ENCODE assay signal across 8 cellular contexts in genomic region chr10:110305767-110306451, GRCh38. TPM values are rescaled to one million over a fixed set of nuclear protein-coding genes. Genes with fewer than 3 reads are reported as not detected.
A peak's percentile ranks its signal among the peaks of the same experiment; 100 is the strongest.
DNase-seq lines count a peak whose midpoint lies in the region; ATAC-seq and TF ChIP-seq lines count a peak whose summit lies in the region.

No MANE protein-coding gene starts in this region.

- CTCF ChIA-PET in activated B cell treated with CpG ODN at 0.5 μM for 24 hours (lab: Charles Lee) = interaction anchor here (0.9 to 6.8 kb wide), 16 partner anchors 49 to 366 kb away, joined by 3 to 80 read pairs (median 4); partner anchors contain the start of gene SMC3

- peaks cover 21% of the 10 kb centered on the region for H3K36me3 ChIP-seq in mesodermal cell (ENCODE audit: control insufficient read depth, insufficient read depth, low read length)

- ATAC-seq in GM18517 (IDR thresholded peaks at IDR 0.05; ENCODE audit: unreplicated experiment) (peak; percentile 65), HG03196 (IDR thresholded peaks at IDR 0.05; ENCODE audit: unreplicated experiment) (peak; percentile 46), activated B cell treated with CpG ODN at 0.5 μM for 24 hours (ENCODE audit: low read depth) (peak; percentile 51)
- peak; percentile 64 for ATAC-seq in effector memory CD8-positive, alpha-beta T cell (replicated peaks)
- ATAC-seq in stimulated activated naive CD8-positive, alpha-beta T cell treated with anti-CD3 and anti-CD28 coated beads, Interleukin-15, amount 100 ng/mL, for 72 hours = peak; percentile 75

- H3K27ac Mint-ChIP-seq in activated B cell treated with CpG ODN at 0.5 μM for 24 hours = peak overlapping the region; percentile 99
- peak overlapping the region; percentile 98 for H3K27ac Mint-ChIP-seq in effector memory CD8-positive, alpha-beta T cell
- H3K27ac Mint-ChIP-seq in stimulated activated naive CD8-positive, alpha-beta T cell treated with anti-CD3 and anti-CD28 coated beads, Interleukin-15, amount 100 ng/mL, for 72 hours = peak overlapping the region; percentile 27 to 97

- H3K4me1 Mint-ChIP-seq in activated B cell treated with CpG ODN at 0.5 μM for 24 hours = peaks cover 52% of the 10 kb centered on the region
- peaks cover 19 to 29% of the 10 kb centered on the region in 2 donors for H3K4me1 Mint-ChIP-seq in effector memory CD8-positive, alpha-beta T cell (ENCODE audit: low read depth in 2 of 2)
- H3K4me1 Mint-ChIP-seq in stimulated activated naive CD8-positive, alpha-beta T cell treated with anti-CD3 and anti-CD28 coated beads, Interleukin-15, amount 100 ng/mL, for 72 hours = peaks cover 44% of the 10 kb centered on the region

- peak; percentile 88 for DNase-seq in AG10803 (ENCODE audit: low read depth)
- DNase-seq in NCI-H446 (lab: John Stamatoyannopoulos, UW) = peak; percentile 24 to 54
- DNase-seq in activated B cell treated with CpG ODN at 0.5 μM for 24 hours = no peak
- DNase-seq in effector memory CD8-positive, alpha-beta T cell = peak; percentile 51 to 56 (median 52)
- DNase-seq in stimulated activated naive CD8-positive, alpha-beta T cell treated with anti-CD3 and anti-CD28 coated beads, Interleukin-15, amount 100 ng/mL, for 72 hours = peak; percentile 47 to 67

- POLR2A ChIA-PET in activated B cell treated with CpG ODN at 0.5 μM for 24 hours (lab: Charles Lee) = interaction anchor here (0.5 to 3.5 kb wide), 30 partner anchors 18 to 632 kb away, joined by 3 to 43 read pairs (median 6); partner anchors contain the start of genes ADD3, BBIP1, SHOC2 and SMC3

- no peaks in the 10 kb centered on the region for H3K27me3 Mint-ChIP-seq in activated B cell treated with CpG ODN at 0.5 μM for 24 hours
- no peaks in the 10 kb centered on the region for H3K27me3 Mint-ChIP-seq in effector memory CD8-positive, alpha-beta T cell
- H3K27me3 Mint-ChIP-seq in stimulated activated naive CD8-positive, alpha-beta T cell treated with anti-CD3 and anti-CD28 coated beads, Interleukin-15, amount 100 ng/mL, for 72 hours = no peaks in the 10 kb centered on the region

- no peaks in the 10 kb centered on the region for H3K9me3 ChIP-seq in mesodermal cell (ENCODE audit: control insufficient read depth, low read length)

- WGBS in mesodermal cell (ENCODE audit: insufficient coverage in 2 of 2), 2 experiments = 77 to 83% methylated on average over 13 to 15 of the region's 17 CpGs

- peak; percentile 78 for TF ChIP-seq CTCF in AG10803 (conservative IDR thresholded peaks at IDR 0.05; ENCODE audit: low read length)
- no peak for TF ChIP-seq CTCF in activated B cell treated with CpG ODN at 0.5 μM for 24 hours (IDR thresholded peaks at IDR 0.05)

- intact Hi-C loops in activated B cell treated with CpG ODN at 0.5 μM for 24 hours (cut with micrococcal nuclease) = loop anchor here (1.0 to 10.0 kb wide), 12 partner anchors 48 to 1839 kb away; partner anchors contain the start of genes DUSP5 and SMC3

- H3K4me1 ChIP-seq in mesodermal cell (ENCODE audit: control insufficient read depth, insufficient read depth, low read length, poor library complexity, severe bottlenecking) = peaks cover 19% of the 10 kb centered on the region

- no peak overlapping the region for H3K4me3 ChIP-seq in AG10803 (ENCODE audit: low read length)
- H3K4me3 ChIP-seq in mesodermal cell (ENCODE audit: extremely low read depth, insufficient read depth, low read length, poor library complexity, severe bottlenecking) = no peak overlapping the region

- peak overlapping the region; percentile 95 for H3K4me3 Mint-ChIP-seq in activated B cell treated with CpG ODN at 0.5 μM for 24 hours
- peak overlapping the region; percentile 87 to 96 for H3K4me3 Mint-ChIP-seq in effector memory CD8-positive, alpha-beta T cell
- peak overlapping the region; percentile 92 to 98 for H3K4me3 Mint-ChIP-seq in stimulated activated naive CD8-positive, alpha-beta T cell treated with anti-CD3 and anti-CD28 coated beads, Interleukin-15, amount 100 ng/mL, for 72 hours

- peaks cover 32% of the 10 kb centered on the region for H3K36me3 Mint-ChIP-seq in activated B cell treated with CpG ODN at 0.5 μM for 24 hours (ENCODE audit: low read depth)
- peaks cover 28% of the 10 kb centered on the region for H3K36me3 Mint-ChIP-seq in effector memory CD8-positive, alpha-beta T cell (ENCODE audit: insufficient read depth)

- no peaks in the 10 kb centered on the region for H3K9me3 Mint-ChIP-seq in activated B cell treated with CpG ODN at 0.5 μM for 24 hours
- H3K9me3 Mint-ChIP-seq in effector memory CD8-positive, alpha-beta T cell = no peaks in the 10 kb centered on the region
- no peaks in the 10 kb centered on the region for H3K9me3 Mint-ChIP-seq in stimulated activated naive CD8-positive, alpha-beta T cell treated with anti-CD3 and anti-CD28 coated beads, Interleukin-15, amount 100 ng/mL, for 72 hours

- peak overlapping the region; percentile 97 for H3K27ac ChIP-seq in mesodermal cell (ENCODE audit: low read depth, low read length, severe bottlenecking)

RNA-seq across cellular contexts. Expression of gene SMNDC1, which starts 1.2 kb away (rescaled TPM):
- total RNA-seq in activated B cell treated with CpG ODN at 0.5 μM for 24 hours = 32.7 and 35.6 TPM in 2 replicates
- 33.7 TPM for polyA plus RNA-seq in mesodermal cell (2013, experiment 1 of 2)
- 34.4 TPM for polyA plus RNA-seq in mesodermal cell (2013, experiment 2 of 2)
